8 cellular contexts compared by ENCODE assay signal in genomic region chr6:56954389-56955170, GRCh38. TPM values are rescaled to one million over a fixed set of nuclear protein-coding genes. Genes with fewer than 3 reads are reported as not detected.
A peak's percentile ranks its signal among the peaks of the same experiment; 100 is the strongest.
DNase-seq lines count a peak whose midpoint lies in the region; ATAC-seq and TF ChIP-seq lines count a peak whose summit lies in the region.

Gene BEND6 (plus strand): TSS chr6:56955107. CDS start chr6:56981811, 26,704 bp downstream.

- TF ChIP-seq CTCF in colonic mucosa (IDR thresholded peaks at IDR 0.05), result no peak
- no peak for TF ChIP-seq CTCF in left lung (IDR thresholded peaks at IDR 0.05)

- ATAC-seq in GM21723 (IDR thresholded peaks at IDR 0.05; ENCODE audit: unreplicated experiment), result peak; percentile 42
- ATAC-seq in T-helper 17 cell, result peak; percentile 71
- ATAC-seq in left lung, result peak; percentile 57

- H3K36me3 Mint-ChIP-seq in IgD-negative memory B cell (no peaks in the 10 kb centered on the region), T-helper 17 cell (ENCODE audit: low read depth) (peaks cover 2% of the 10 kb centered on the region)

- H3K27ac Mint-ChIP-seq in IgD-negative memory B cell, result peak within 1 kb of the TSS in 2 of 3 donors; percentile 55 to 84
- H3K27ac Mint-ChIP-seq in T-helper 17 cell, result no peak within 1 kb of the TSS

- H3K4me3 ChIP-seq in colonic mucosa (peak within 1 kb of the TSS; percentile 40), left lung (peak within 1 kb of the TSS; percentile 30 to 40)

- no peaks in the 10 kb centered on the region for H3K9me3 ChIP-seq in T-helper 17 cell (ENCODE audit: control insufficient read depth, low read length, poor library complexity, severe bottlenecking)
- no peaks in the 10 kb centered on the region for H3K9me3 ChIP-seq in colonic mucosa
- no peaks in the 10 kb centered on the region for H3K9me3 ChIP-seq in left lung

- H3K36me3 ChIP-seq in colonic mucosa (no peaks in the 10 kb centered on the region), left lung (no peaks in the 10 kb centered on the region)

- H3K4me1 ChIP-seq in colonic mucosa (no peaks in the 10 kb centered on the region), left lung (peaks cover 3 to 22% of the 10 kb centered on the region in 2 donors)

- H3K9me3 Mint-ChIP-seq in IgD-negative memory B cell, result no peaks in the 10 kb centered on the region

- H3K27me3 Mint-ChIP-seq in IgD-negative memory B cell, result peaks cover 47% of the 10 kb centered on the region
- H3K27me3 Mint-ChIP-seq in T-helper 17 cell, result peaks cover 53% of the 10 kb centered on the region

- H3K27ac ChIP-seq in colonic mucosa (peak within 1 kb of the TSS; percentile 44), left lung (peak within 1 kb of the TSS; percentile 35 to 41)

- intact Hi-C loops in colonic mucosa (cut with DNase I), result loop anchor here (5.0 kb wide), 1 partner anchor 47 kb away; no protein-coding TSS in a partner anchor
- intact Hi-C loops in left lung (cut with DNase I), result no loop called here

- H3K9ac ChIP-seq in colonic mucosa (ENCODE audit: low read depth in 2 of 2, low read length in 2 of 2), result peak within 1 kb of the TSS in 1 of 2 donors; percentile 73

- H3K4me3 Mint-ChIP-seq in IgD-negative memory B cell (peak within 1 kb of the TSS; percentile 84 to 97 (median 94)), T-helper 17 cell (peak within 1 kb of the TSS; percentile 96)

- H3K27me3 ChIP-seq in colonic mucosa (peaks cover 18% of the 10 kb centered on the region), left lung (peaks cover 12 to 56% of the 10 kb centered on the region in 2 donors)

- peak; percentile 72 for DNase-seq in NCI-H2196 (lab: John Stamatoyannopoulos, UW; ENCODE audit: unreplicated experiment)
- DNase-seq in NCI-H2196 treated with DMSO at 0.1 percent for 48 hours (lab: John Stamatoyannopoulos, UW; ENCODE audit: unreplicated experiment), result no peak
- DNase-seq in T-helper 17 cell, result peak in 2 of 3 donors; percentile 11 to 13
- peak; percentile 21 for DNase-seq in colonic mucosa
- peak; percentile 47 to 84 for DNase-seq in left lung
- peak; percentile 42 for DNase-seq in stimulated activated CD4-positive, alpha-beta T cell treated with anti-CD3 and anti-CD28 coated beads, Interleukin-4, amount 100 ng/mL, for 1 hour

- H3K4me1 Mint-ChIP-seq in IgD-negative memory B cell, result peaks cover 5 to 16% (median 13%) of the 10 kb centered on the region in 3 donors
- H3K4me1 Mint-ChIP-seq in T-helper 17 cell, result peaks cover 13% of the 10 kb centered on the region

RNA-seq across cellular contexts. Expression of gene BEND6, which starts in this region (rescaled TPM):
- polyA plus RNA-seq in IgD-negative memory B cell, result not detected
- not detected for total RNA-seq in T-helper 17 cell
- total RNA-seq in colonic mucosa, result under 1 TPM; 0.32 to 0.61 TPM
- 1 to 10 TPM; 1.6 to 3.8 TPM for total RNA-seq in left lung

Comparison
In these comparisons a context has a peak if more than half of its experiments do, and no peak if none do; other contexts are left out.
1. Peak in DNase-seq and ATAC-seq in T-helper 17 cell; RNA of the gene not detected or under 1 TPM.
2. Peak in DNase-seq, H3K4me3 ChIP-seq and H3K27ac ChIP-seq in colonic mucosa; RNA of the gene not detected or under 1 TPM.